In genomic region chr2:129170570-129170969, GRCh38 we compare ENCODE assay signal across 30 cellular contexts.
"Had no signal": no experiment of that assay in that cellular context is flagged by ENCODE, and none has a peak within 500 bp of the region (broad histone marks: within the 10 kb centered on the region; RNA-seq: fewer than 3 reads in every experiment).

No MANE protein-coding gene starts in this region.

- H3K4me3 ChIP-seq: adrenal gland, ascending aorta, body of pancreas, breast epithelium, cardiac muscle cell had no signal

- H3K9me3 ChIP-seq: adrenal gland, ascending aorta, body of pancreas, breast epithelium had no signal

- DNase-seq: activated effector memory CD4-positive, alpha-beta T cell treated with anti-CD3 and anti-CD28 coated beads, Interleukin-2, amount 50 U/mL, for 16 hours; activated effector memory CD4-positive, alpha-beta T cell treated with Interleukin-2 at 50 U/mL for 16 hours; activated gamma-delta T cell; activated gamma-delta T cell treated with Interleukin-2 at 50 U/mL for 16 hours; activated naive CD4-positive, alpha-beta T cell; activated naive CD4-positive, alpha-beta T cell treated with anti-CD3 and anti-CD28 coated beads for 36 hours; activated naive CD4-positive, alpha-beta T cell treated with anti-CD3 and anti-CD28 coated beads, Interleukin-2, amount 10 ng/mL, durations not matched to agents 7 days and 5 days; activated naive CD4-positive, alpha-beta T cell treated with anti-CD3 and anti-CD28 coated beads, Interleukin-2, amount 50 U/mL, for 16 hours; activated naive CD4-positive, alpha-beta T cell treated with Interleukin-2 at 50 U/mL for 16 hours; activated naive CD8-positive, alpha-beta T cell treated with anti-CD3 and anti-CD28 coated beads for 36 hours; activated naive CD8-positive, alpha-beta T cell treated with anti-CD3 and anti-CD28 coated beads, Interleukin-2, amount 10 ng/mL, durations not matched to agents 7 days and 5 days; activated naive CD8-positive, alpha-beta T cell treated with anti-CD3 and anti-CD28 coated beads, Interleukin-2, amount 50 U/mL, for 24 hours; activated T-cell treated with anti-CD3 and anti-CD28 coated beads, Interleukin-2, amount 50 U/mL, for 1 hour; activated T-cell treated with anti-CD3 and anti-CD28 coated beads, Interleukin-2, amount 50 U/mL, for 24 hours; activated T-cell treated with anti-CD3 and anti-CD28 coated beads, Interleukin-2, amount 50 U/mL, for 4 hours; activated T-cell treated with anti-CD3 and anti-CD28 coated beads, Interleukin-2, amount 50 U/mL, for 48 hours; activated T-cell treated with anti-CD3 and anti-CD28 coated beads, Interleukin-2, amount 50 U/mL, for 72 hours; amniotic stem cell; amygdala; anterior cingulate cortex; aorta; body of pancreas; brain microvascular endothelial cell; caudate nucleus; central memory CD4-positive, alpha-beta T cell; cerebellar nuclear complex had no signal

- H3K36me3 ChIP-seq: adrenal gland, ascending aorta, brain microvascular endothelial cell, breast epithelium, cardiac muscle cell had no signal

- H3K27ac ChIP-seq: adrenal gland, ascending aorta, body of pancreas, brain microvascular endothelial cell, breast epithelium, cardiac muscle cell had no signal

- H3K4me1 ChIP-seq: adrenal gland, ascending aorta, body of pancreas, breast epithelium had no signal

- H3K27me3 ChIP-seq: adrenal gland, ascending aorta, body of pancreas, brain microvascular endothelial cell, breast epithelium, cardiac muscle cell had no signal
